In genomic region chr15:38683382-38684242, GRCh38 we compare ENCODE assay signal across 8 cellular contexts.
A peak's percentile ranks its signal among the peaks of the same experiment; 100 is the strongest.
DNase-seq lines count a peak whose midpoint lies in the region; ATAC-seq and TF ChIP-seq lines count a peak whose summit lies in the region.

No MANE protein-coding gene starts in this region.

- no peak overlapping the region for H3K4me3 ChIP-seq in Peyer's patch
- H3K4me3 ChIP-seq in gastroesophageal sphincter = no peak overlapping the region
- H3K4me3 ChIP-seq in prostate gland = no peak overlapping the region

- no peak for TF ChIP-seq POLR2A in Peyer's patch (IDR thresholded peaks at IDR 0.05)
- TF ChIP-seq POLR2A in gastroesophageal sphincter (IDR thresholded peaks at IDR 0.05) = no peak
- no peak for TF ChIP-seq POLR2A in prostate gland (IDR thresholded peaks at IDR 0.05)

- no peak for TF ChIP-seq EP300 in gastroesophageal sphincter (IDR thresholded peaks at IDR 0.05)

- ATAC-seq in GM19025 (IDR thresholded peaks at IDR 0.05; ENCODE audit: low read depth, unreplicated experiment) (peak; percentile 82), HG03354 (IDR thresholded peaks at IDR 0.05; ENCODE audit: poor library complexity, severe bottlenecking, unreplicated experiment) (peak; percentile 87), gastroesophageal sphincter (no peak)
- ATAC-seq in activated T-helper 17 cell treated with anti-CD3 and anti-CD28 coated beads, Interleukin-2, amount 50 U/mL, for 72 hours (replicated peaks) = peak; percentile 66

- peaks cover 51% of the 10 kb centered on the region for H3K4me1 Mint-ChIP-seq in activated T-helper 17 cell treated with anti-CD3 and anti-CD28 coated beads, Interleukin-2, amount 50 U/mL, for 72 hours

- H3K9me3 ChIP-seq in Peyer's patch (no peaks in the 10 kb centered on the region), gastroesophageal sphincter (no peaks in the 10 kb centered on the region), prostate gland (no peaks in the 10 kb centered on the region)

- H3K27me3 ChIP-seq in Peyer's patch (no peaks in the 10 kb centered on the region), gastroesophageal sphincter (peaks cover 18% of the 10 kb centered on the region), prostate gland (replicated peaks; ENCODE audit: insufficient read depth) (no peaks in the 10 kb centered on the region)

- no peaks in the 10 kb centered on the region for H3K9me3 Mint-ChIP-seq in activated T-helper 17 cell treated with anti-CD3 and anti-CD28 coated beads, Interleukin-2, amount 50 U/mL, for 72 hours

- no peak overlapping the region for H3K27ac ChIP-seq in Peyer's patch
- no peak overlapping the region for H3K27ac ChIP-seq in gastroesophageal sphincter
- H3K27ac ChIP-seq in prostate gland = no peak overlapping the region

- intact Hi-C loops in prostate gland (cut with DNase I) = loop anchor here (5.0 to 10.0 kb wide), 2 partner anchors 119 to 241 kb away; partner anchors contain the start of gene RASGRP1

- WGBS in gastroesophageal sphincter (ENCODE audit: low coverage in 1 of 2), 2 donors = 50 to 86% methylated on average over 1 to 2 of the region's 2 CpGs
- WGBS in prostate gland = 93% methylated on average over 2 of the region's 2 CpGs

- H3K36me3 ChIP-seq in Peyer's patch = no peaks in the 10 kb centered on the region
- no peaks in the 10 kb centered on the region for H3K36me3 ChIP-seq in gastroesophageal sphincter
- H3K36me3 ChIP-seq in prostate gland = no peaks in the 10 kb centered on the region

- H3K36me3 Mint-ChIP-seq in activated T-helper 17 cell treated with anti-CD3 and anti-CD28 coated beads, Interleukin-2, amount 50 U/mL, for 72 hours (ENCODE audit: low read depth) = no peaks in the 10 kb centered on the region

- peak overlapping the region; percentile 90 for H3K27ac Mint-ChIP-seq in activated T-helper 17 cell treated with anti-CD3 and anti-CD28 coated beads, Interleukin-2, amount 50 U/mL, for 72 hours

- H3K4me1 ChIP-seq in Peyer's patch = no peaks in the 10 kb centered on the region
- H3K4me1 ChIP-seq in gastroesophageal sphincter = no peaks in the 10 kb centered on the region
- no peaks in the 10 kb centered on the region for H3K4me1 ChIP-seq in prostate gland (replicated peaks)

- H3K4me3 Mint-ChIP-seq in activated T-helper 17 cell treated with anti-CD3 and anti-CD28 coated beads, Interleukin-2, amount 50 U/mL, for 72 hours = peak overlapping the region; percentile 60

- DNase-seq in CD1c-positive myeloid dendritic cell (ENCODE audit: extremely low spot score) (peak; percentile 77), Peyer's patch (peak in 2 of 3 donors; percentile 54 to 88), prostate gland (ENCODE audit: low spot score) (peak; percentile 36), NCI-H774 (lab: John Stamatoyannopoulos, UW) (no peak)

- peak; percentile 52 to 91 (median 76) for TF ChIP-seq CTCF in Peyer's patch (IDR thresholded peaks at IDR 0.05)
- peak; percentile 45 to 68 (median 59) for TF ChIP-seq CTCF in gastroesophageal sphincter (IDR thresholded peaks at IDR 0.05)
- peak; percentile 21 to 82 (median 69) for TF ChIP-seq CTCF in prostate gland (IDR thresholded peaks at IDR 0.05)

- no peaks in the 10 kb centered on the region for H3K27me3 Mint-ChIP-seq in activated T-helper 17 cell treated with anti-CD3 and anti-CD28 coated beads, Interleukin-2, amount 50 U/mL, for 72 hours
